2 cellular contexts compared by ENCODE assay signal in genomic region chr19:18521692-18522123, GRCh38.
TF ChIP-seq lines count a peak whose summit lies in the region.

Gene ELL (minus strand): TSS chr19:18522070. CDS start chr19:18522055, 15 bp downstream.

TF ChIP-seq in GM12878, 131 proteins besides CTCF, POLR2A, EP300 and RAD21 (continued from another document):
- TF ChIP-seq, protein P1, sequence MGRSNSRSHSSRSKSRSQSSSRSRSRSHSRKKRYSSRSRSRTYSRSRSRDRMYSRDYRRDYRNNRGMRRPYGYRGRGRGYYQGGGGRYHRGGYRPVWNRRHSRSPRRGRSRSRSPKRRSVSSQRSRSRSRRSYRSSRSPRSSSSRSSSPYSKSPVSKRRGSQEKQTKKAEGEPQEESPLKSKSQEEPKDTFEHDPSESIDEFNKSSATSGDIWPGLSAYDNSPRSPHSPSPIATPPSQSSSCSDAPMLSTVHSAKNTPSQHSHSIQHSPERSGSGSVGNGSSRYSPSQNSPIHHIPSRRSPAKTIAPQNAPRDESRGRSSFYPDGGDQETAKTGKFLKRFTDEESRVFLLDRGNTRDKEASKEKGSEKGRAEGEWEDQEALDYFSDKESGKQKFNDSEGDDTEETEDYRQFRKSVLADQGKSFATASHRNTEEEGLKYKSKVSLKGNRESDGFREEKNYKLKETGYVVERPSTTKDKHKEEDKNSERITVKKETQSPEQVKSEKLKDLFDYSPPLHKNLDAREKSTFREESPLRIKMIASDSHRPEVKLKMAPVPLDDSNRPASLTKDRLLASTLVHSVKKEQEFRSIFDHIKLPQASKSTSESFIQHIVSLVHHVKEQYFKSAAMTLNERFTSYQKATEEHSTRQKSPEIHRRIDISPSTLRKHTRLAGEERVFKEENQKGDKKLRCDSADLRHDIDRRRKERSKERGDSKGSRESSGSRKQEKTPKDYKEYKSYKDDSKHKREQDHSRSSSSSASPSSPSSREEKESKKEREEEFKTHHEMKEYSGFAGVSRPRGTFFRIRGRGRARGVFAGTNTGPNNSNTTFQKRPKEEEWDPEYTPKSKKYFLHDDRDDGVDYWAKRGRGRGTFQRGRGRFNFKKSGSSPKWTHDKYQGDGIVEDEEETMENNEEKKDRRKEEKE (IDR thresholded peaks at IDR 0.05) = no peak
- TF ChIP-seq IRF3 (IDR thresholded peaks at IDR 0.05) (no peak), TCF12 (IDR thresholded peaks at IDR 0.05; ENCODE audit: low read depth, low read length) (no peak), CHD2 (IDR thresholded peaks at IDR 0.05; ENCODE audit: borderline replicate concordance, low read depth, low read length) (no peak), PAX8 (IDR thresholded peaks at IDR 0.05) (no peak), IKZF1 (conservative IDR thresholded peaks at IDR 0.05) (peak; percentile 24), PML (IDR thresholded peaks at IDR 0.05; ENCODE audit: low read length) (no peak; the same call in 1 of the 2 replicates), NR2F1 (conservative IDR thresholded peaks at IDR 0.05) (peak; percentile 47), TAF1 (IDR thresholded peaks at IDR 0.05; ENCODE audit: borderline replicate concordance, low read depth, low read length) (peak; percentile 92)
- TF ChIP-seq, protein P2, sequence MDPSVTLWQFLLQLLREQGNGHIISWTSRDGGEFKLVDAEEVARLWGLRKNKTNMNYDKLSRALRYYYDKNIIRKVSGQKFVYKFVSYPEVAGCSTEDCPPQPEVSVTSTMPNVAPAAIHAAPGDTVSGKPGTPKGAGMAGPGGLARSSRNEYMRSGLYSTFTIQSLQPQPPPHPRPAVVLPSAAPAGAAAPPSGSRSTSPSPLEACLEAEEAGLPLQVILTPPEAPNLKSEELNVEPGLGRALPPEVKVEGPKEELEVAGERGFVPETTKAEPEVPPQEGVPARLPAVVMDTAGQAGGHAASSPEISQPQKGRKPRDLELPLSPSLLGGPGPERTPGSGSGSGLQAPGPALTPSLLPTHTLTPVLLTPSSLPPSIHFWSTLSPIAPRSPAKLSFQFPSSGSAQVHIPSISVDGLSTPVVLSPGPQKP (IDR thresholded peaks at IDR 0.05; ENCODE audit: low read depth, low read length) = no peak

TF ChIP-seq in HepG2, 621 proteins besides CTCF, POLR2A, EP300 and RAD21 (continued from another document):
- TF ChIP-seq HMGXB4 (CRISPR knock-in tag; IDR thresholded peaks at IDR 0.05; ENCODE audit: borderline replicate concordance in 1 of 2, low read depth in 1 of 2) (peak; percentile 39 to 80; a peak in 2 of 4 replicates), ZNF607 (CRISPR knock-in tag; IDR thresholded peaks at IDR 0.05; ENCODE audit: borderline replicate concordance) (0 out of 2 replicates have a peak, but pooled peaks have one; percentile 52), ZC3H13 (CRISPR knock-in tag; IDR thresholded peaks at IDR 0.05) (peak; percentile 82; the same call in 1 of the 2 replicates), NR2F1 (CRISPR knock-in tag; IDR thresholded peaks at IDR 0.05) (no peak), ZBTB2 (CRISPR knock-in tag; IDR thresholded peaks at IDR 0.05; ENCODE audit: low read depth) (peak; percentile 25; the same call in 1 of the 2 replicates), KDM2A (CRISPR knock-in tag; IDR thresholded peaks at IDR 0.05; ENCODE audit: borderline replicate concordance, low read depth) (peak; percentile 24; the same call in 1 of the 2 replicates), TMF1 (CRISPR knock-in tag; IDR thresholded peaks at IDR 0.05; ENCODE audit: low read depth) (0 out of 2 replicates have a peak, but pooled peaks have one; percentile 27), ZNF777 (CRISPR knock-in tag; IDR thresholded peaks at IDR 0.05) (peak; percentile 45; the same call in 1 of the 2 replicates), CCAR2 (optimal IDR thresholded peaks at IDR 0.05; ENCODE audit: low read depth, low read length) (no peak), MATR3 (CRISPR knock-in tag; IDR thresholded peaks at IDR 0.05) (no peak)
- TF ChIP-seq, protein P3, sequence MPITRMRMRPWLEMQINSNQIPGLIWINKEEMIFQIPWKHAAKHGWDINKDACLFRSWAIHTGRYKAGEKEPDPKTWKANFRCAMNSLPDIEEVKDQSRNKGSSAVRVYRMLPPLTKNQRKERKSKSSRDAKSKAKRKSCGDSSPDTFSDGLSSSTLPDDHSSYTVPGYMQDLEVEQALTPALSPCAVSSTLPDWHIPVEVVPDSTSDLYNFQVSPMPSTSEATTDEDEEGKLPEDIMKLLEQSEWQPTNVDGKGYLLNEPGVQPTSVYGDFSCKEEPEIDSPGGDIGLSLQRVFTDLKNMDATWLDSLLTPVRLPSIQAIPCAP (CRISPR knock-in tag; IDR thresholded peaks at IDR 0.05; ENCODE audit: low read depth) = no peak
- TF ChIP-seq, protein P4, sequence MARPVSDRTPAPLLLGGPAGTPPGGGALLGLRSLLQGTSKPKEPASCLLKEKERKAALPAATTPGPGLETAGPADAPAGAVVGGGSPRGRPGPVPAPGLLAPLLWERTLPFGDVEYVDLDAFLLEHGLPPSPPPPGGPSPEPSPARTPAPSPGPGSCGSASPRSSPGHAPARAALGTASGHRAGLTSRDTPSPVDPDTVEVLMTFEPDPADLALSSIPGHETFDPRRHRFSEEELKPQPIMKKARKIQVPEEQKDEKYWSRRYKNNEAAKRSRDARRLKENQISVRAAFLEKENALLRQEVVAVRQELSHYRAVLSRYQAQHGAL (CRISPR knock-in tag; IDR thresholded peaks at IDR 0.05; ENCODE audit: not compliant biosample characterization) = no peak
- TF ChIP-seq, protein P5, sequence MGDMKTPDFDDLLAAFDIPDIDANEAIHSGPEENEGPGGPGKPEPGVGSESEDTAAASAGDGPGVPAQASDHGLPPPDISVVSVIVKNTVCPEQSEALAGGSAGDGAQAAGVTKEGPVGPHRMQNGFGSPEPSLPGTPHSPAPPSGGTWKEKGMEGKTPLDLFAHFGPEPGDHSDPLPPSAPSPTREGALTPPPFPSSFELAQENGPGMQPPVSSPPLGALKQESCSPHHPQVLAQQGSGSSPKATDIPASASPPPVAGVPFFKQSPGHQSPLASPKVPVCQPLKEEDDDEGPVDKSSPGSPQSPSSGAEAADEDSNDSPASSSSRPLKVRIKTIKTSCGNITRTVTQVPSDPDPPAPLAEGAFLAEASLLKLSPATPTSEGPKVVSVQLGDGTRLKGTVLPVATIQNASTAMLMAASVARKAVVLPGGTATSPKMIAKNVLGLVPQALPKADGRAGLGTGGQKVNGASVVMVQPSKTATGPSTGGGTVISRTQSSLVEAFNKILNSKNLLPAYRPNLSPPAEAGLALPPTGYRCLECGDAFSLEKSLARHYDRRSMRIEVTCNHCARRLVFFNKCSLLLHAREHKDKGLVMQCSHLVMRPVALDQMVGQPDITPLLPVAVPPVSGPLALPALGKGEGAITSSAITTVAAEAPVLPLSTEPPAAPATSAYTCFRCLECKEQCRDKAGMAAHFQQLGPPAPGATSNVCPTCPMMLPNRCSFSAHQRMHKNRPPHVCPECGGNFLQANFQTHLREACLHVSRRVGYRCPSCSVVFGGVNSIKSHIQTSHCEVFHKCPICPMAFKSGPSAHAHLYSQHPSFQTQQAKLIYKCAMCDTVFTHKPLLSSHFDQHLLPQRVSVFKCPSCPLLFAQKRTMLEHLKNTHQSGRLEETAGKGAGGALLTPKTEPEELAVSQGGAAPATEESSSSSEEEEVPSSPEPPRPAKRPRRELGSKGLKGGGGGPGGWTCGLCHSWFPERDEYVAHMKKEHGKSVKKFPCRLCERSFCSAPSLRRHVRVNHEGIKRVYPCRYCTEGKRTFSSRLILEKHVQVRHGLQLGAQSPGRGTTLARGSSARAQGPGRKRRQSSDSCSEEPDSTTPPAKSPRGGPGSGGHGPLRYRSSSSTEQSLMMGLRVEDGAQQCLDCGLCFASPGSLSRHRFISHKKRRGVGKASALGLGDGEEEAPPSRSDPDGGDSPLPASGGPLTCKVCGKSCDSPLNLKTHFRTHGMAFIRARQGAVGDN (CRISPR knock-in tag; IDR thresholded peaks at IDR 0.05) = peak; percentile 56
TF ChIP-seq in HepG2: peak in this region for 114.
